25 cellular contexts compared by ENCODE assay signal in genomic region chr17:6938637-6939036, GRCh38. TPM values are rescaled to one million over a fixed set of nuclear protein-coding genes. Genes with fewer than 3 reads are reported as not detected.
DNase-seq lines count a peak whose midpoint lies in the region; ATAC-seq and TF ChIP-seq lines count a peak whose summit lies in the region.
"Had no signal": no experiment of that assay in that cellular context is flagged by ENCODE, and none has a peak within 500 bp of the region (broad histone marks: within the 10 kb centered on the region; RNA-seq: fewer than 3 reads in every experiment).

No MANE protein-coding gene starts in this region.

- H3K27me3 ChIP-seq in Loucy (ENCODE audit: insufficient read depth, low read length, poor library complexity, severe bottlenecking) (no peaks in the 10 kb centered on the region), adipocyte (replicated peaks; ENCODE audit: control insufficient read depth, insufficient read depth, low read length) (no peaks in the 10 kb centered on the region), upper lobe of left lung (no peaks in the 10 kb centered on the region)
- no peaks in the 10 kb centered on the region for H3K27me3 ChIP-seq in effector memory CD4-positive, alpha-beta T cell (replicated peaks; ENCODE audit: control insufficient read depth, insufficient read depth, low read length, poor library complexity, severe bottlenecking)
- H3K27me3 ChIP-seq: testis had no signal

- peak; percentile 45 for ATAC-seq in stimulated activated naive CD8-positive, alpha-beta T cell treated with anti-CD3 and anti-CD28 coated beads, Interleukin-15, amount 100 ng/mL, for 72 hours
- ATAC-seq in stimulated activated naive CD8-positive, alpha-beta T cell treated with anti-CD3 and anti-CD28 coated beads, Interleukin-15, Interleukin-2, amounts not matched to agents 100 U/mL and 50 U/mL, for 24 hours: no peak
- no peak for ATAC-seq in upper lobe of left lung (ENCODE audit: low FRiP score in 2 of 2)
- ATAC-seq: heart right ventricle; stimulated activated effector memory CD8-positive, alpha-beta T cell treated with anti-CD3 and anti-CD28 coated beads, Interleukin-12 subunit alpha, Interleukin-12 subunit beta, amount 100 ng/mL, for 72 hours had no signal

- H3K9me3 ChIP-seq in Loucy (ENCODE audit: insufficient read depth, low read depth, low read length) (no peaks in the 10 kb centered on the region; the same call in 1 of the 2 replicates), adipocyte (ENCODE audit: control insufficient read depth, low read length) (no peaks in the 10 kb centered on the region), upper lobe of left lung (no peaks in the 10 kb centered on the region)
- no peaks in the 10 kb centered on the region for H3K9me3 ChIP-seq in effector memory CD4-positive, alpha-beta T cell (ENCODE audit: control insufficient read depth, low read length)
- H3K9me3 ChIP-seq: heart right ventricle, testis had no signal

- H4K20me1 ChIP-seq in Loucy (ENCODE audit: insufficient read depth, low read length, poor library complexity, severe bottlenecking): no peaks in the 10 kb centered on the region

- no peaks in the 10 kb centered on the region for H3K36me3 ChIP-seq in Loucy (ENCODE audit: insufficient read depth, low read length)
- H3K36me3 ChIP-seq in adipocyte (ENCODE audit: control insufficient read depth, insufficient read depth, low read length, severe bottlenecking): no peaks in the 10 kb centered on the region
- no peaks in the 10 kb centered on the region for H3K36me3 ChIP-seq in upper lobe of left lung
- H3K36me3 ChIP-seq in effector memory CD4-positive, alpha-beta T cell (ENCODE audit: control insufficient read depth, insufficient read depth, low read length): no peaks in the 10 kb centered on the region
- H3K36me3 ChIP-seq: heart right ventricle had no signal

- no peaks in the 10 kb centered on the region for H3K9me2 ChIP-seq in Loucy (replicated peaks; ENCODE audit: low read depth, low read length)

- no peaks in the 10 kb centered on the region for H3K27me3 Mint-ChIP-seq in stimulated activated naive CD8-positive, alpha-beta T cell treated with anti-CD3 and anti-CD28 coated beads, Interleukin-15, amount 100 ng/mL, for 72 hours
- H3K27me3 Mint-ChIP-seq: CD4-positive, CD25-positive, alpha-beta regulatory T cell had no signal

- H3K9me3 Mint-ChIP-seq in stimulated activated naive CD8-positive, alpha-beta T cell treated with anti-CD3 and anti-CD28 coated beads, Interleukin-15, amount 100 ng/mL, for 72 hours: peaks cover 0 to 9% of the 10 kb centered on the region in 2 donors
- H3K9me3 Mint-ChIP-seq: stimulated activated effector memory CD8-positive, alpha-beta T cell treated with anti-CD3 and anti-CD28 coated beads, Interleukin-12 subunit alpha, Interleukin-12 subunit beta, amount 100 ng/mL, for 72 hours had no signal

- peaks cover 5% of the 10 kb centered on the region for H3K4me1 Mint-ChIP-seq in stimulated activated naive CD8-positive, alpha-beta T cell treated with anti-CD3 and anti-CD28 coated beads, Interleukin-15, amount 100 ng/mL, for 72 hours

- WGBS in upper lobe of left lung, 2 donors: 47 to 55% methylated on average over 3 of the region's 3 CpGs

- no peak for TF ChIP-seq POLR2A in upper lobe of left lung (IDR thresholded peaks at IDR 0.05)

- H3K4me3 ChIP-seq in Loucy (ENCODE audit: low read length, poor library complexity, severe bottlenecking): no peak overlapping the region
- peak overlapping the region; percentile 92 for H3K4me3 ChIP-seq in adipocyte (ENCODE audit: low read length)
- H3K4me3 ChIP-seq in upper lobe of left lung: no peak overlapping the region
- no peak overlapping the region for H3K4me3 ChIP-seq in effector memory CD4-positive, alpha-beta T cell (ENCODE audit: insufficient read depth, low read depth, low read length, poor library complexity, severe bottlenecking)
- H3K4me3 ChIP-seq: testis had no signal

- H3K4me3 Mint-ChIP-seq in stimulated activated naive CD8-positive, alpha-beta T cell treated with anti-CD3 and anti-CD28 coated beads, Interleukin-15, amount 100 ng/mL, for 72 hours: peak overlapping the region in 1 of 2 donors; percentile 31
- H3K4me3 Mint-ChIP-seq: activated naive CD4-positive, alpha-beta T cell treated with anti-CD3 and anti-CD28 coated beads for 36 hours; CD4-positive, CD25-positive, alpha-beta regulatory T cell had no signal

- DNase-seq in stimulated activated naive CD8-positive, alpha-beta T cell treated with anti-CD3 and anti-CD28 coated beads, Interleukin-15, amount 100 ng/mL, for 72 hours: no peak
- no peak for DNase-seq in stimulated activated naive CD8-positive, alpha-beta T cell treated with anti-CD3 and anti-CD28 coated beads, Interleukin-15, Interleukin-2, amounts not matched to agents 100 U/mL and 50 U/mL, for 24 hours
- no peak for DNase-seq in adipocyte (ENCODE audit: low read depth)
- DNase-seq in GF-D8 (lab: John Stamatoyannopoulos, UW): no peak
- no peak for DNase-seq in upper lobe of left lung
- no peak for DNase-seq in foreskin melanocyte
- no peak for DNase-seq in effector memory CD4-positive, alpha-beta T cell
- DNase-seq: activated naive CD4-positive, alpha-beta T cell treated with anti-CD3 and anti-CD28 coated beads for 36 hours; CD4-positive, CD25-positive, alpha-beta regulatory T cell; cerebellar nuclear complex; DMS 273 treated with DMSO at 0.1 percent for 48 hours; heart right ventricle; KG1; NCI-H1092; NCI-H1930; NCI-H345; NCI-H82; posterior cingulate gyrus; testis had no signal

- no peak for TF ChIP-seq EP300 in upper lobe of left lung (IDR thresholded peaks at IDR 0.05)

- H3K27ac Mint-ChIP-seq in stimulated activated naive CD8-positive, alpha-beta T cell treated with anti-CD3 and anti-CD28 coated beads, Interleukin-15, amount 100 ng/mL, for 72 hours: no peak overlapping the region
- H3K27ac Mint-ChIP-seq: activated naive CD4-positive, alpha-beta T cell treated with anti-CD3 and anti-CD28 coated beads for 36 hours; stimulated activated effector memory CD8-positive, alpha-beta T cell treated with anti-CD3 and anti-CD28 coated beads, Interleukin-12 subunit alpha, Interleukin-12 subunit beta, amount 100 ng/mL, for 72 hours had no signal

- H3K9ac ChIP-seq in Loucy (ENCODE audit: low read depth, low read length, poor library complexity, severe bottlenecking) (no peak overlapping the region), adipocyte (ENCODE audit: low read length) (no peak overlapping the region)

- H2AFZ ChIP-seq in Loucy (ENCODE audit: low read length): peak overlapping the region; percentile 9; the same call in 1 of the 2 replicates

- no peaks in the 10 kb centered on the region for H3F3A ChIP-seq in Loucy (ENCODE audit: low read depth)

- no peaks in the 10 kb centered on the region for H3K79me2 ChIP-seq in Loucy (ENCODE audit: insufficient read depth, low read length)

- H3K4me1 ChIP-seq in Loucy (ENCODE audit: insufficient read depth, low read length, poor library complexity, severe bottlenecking): peaks cover 14% of the 10 kb centered on the region
- H3K4me1 ChIP-seq in adipocyte (ENCODE audit: control insufficient read depth, insufficient read depth, low read length): no peaks in the 10 kb centered on the region
- peaks cover 0 to 3% (median 0%) of the 10 kb centered on the region in 4 donors for H3K4me1 ChIP-seq in upper lobe of left lung
- H3K4me1 ChIP-seq in effector memory CD4-positive, alpha-beta T cell (ENCODE audit: control insufficient read depth, insufficient read depth, low read length, poor library complexity, severe bottlenecking): no peaks in the 10 kb centered on the region
- H3K4me1 ChIP-seq: testis had no signal

- peak overlapping the region; percentile 38 for H3K4me2 ChIP-seq in Loucy (ENCODE audit: low read depth, low read length, poor library complexity, severe bottlenecking)

- TF ChIP-seq CTCF in Loucy (conservative IDR thresholded peaks at IDR 0.05; ENCODE audit: low read length): no peak
- no peak for TF ChIP-seq CTCF in upper lobe of left lung (IDR thresholded peaks at IDR 0.05)

- no peak overlapping the region for H3K27ac ChIP-seq in upper lobe of left lung
- no peak overlapping the region for H3K27ac ChIP-seq in effector memory CD4-positive, alpha-beta T cell (ENCODE audit: insufficient read depth, low read length, poor library complexity, severe bottlenecking)
- H3K27ac ChIP-seq: epithelial cell of prostate, heart right ventricle, testis had no signal

RNA-seq across cellular contexts. Expression of gene ALOX12, which starts 57.2 kb away (rescaled TPM):
- total RNA-seq in upper lobe of left lung: 1 to 10 TPM in 2 of 6 donors, under 1 TPM in 4; 0.26 to 3.1 (median 0.46) TPM
- total RNA-seq: activated naive CD4-positive, alpha-beta T cell treated with anti-CD3 and anti-CD28 coated beads for 36 hours; astrocyte; HT-29; OCI-LY7 had no signal
